In genomic region chr2:241636983-241637232, GRCh38 we compare ENCODE assay signal across 8 cellular contexts. TPM values are rescaled to one million over a fixed set of nuclear protein-coding genes. Genes with fewer than 3 reads are reported as not detected.
A peak's percentile ranks its signal among the peaks of the same experiment; 100 is the strongest.
DNase-seq lines count a peak whose midpoint lies in the region; ATAC-seq and TF ChIP-seq lines count a peak whose summit lies in the region.

A gene with protein sequence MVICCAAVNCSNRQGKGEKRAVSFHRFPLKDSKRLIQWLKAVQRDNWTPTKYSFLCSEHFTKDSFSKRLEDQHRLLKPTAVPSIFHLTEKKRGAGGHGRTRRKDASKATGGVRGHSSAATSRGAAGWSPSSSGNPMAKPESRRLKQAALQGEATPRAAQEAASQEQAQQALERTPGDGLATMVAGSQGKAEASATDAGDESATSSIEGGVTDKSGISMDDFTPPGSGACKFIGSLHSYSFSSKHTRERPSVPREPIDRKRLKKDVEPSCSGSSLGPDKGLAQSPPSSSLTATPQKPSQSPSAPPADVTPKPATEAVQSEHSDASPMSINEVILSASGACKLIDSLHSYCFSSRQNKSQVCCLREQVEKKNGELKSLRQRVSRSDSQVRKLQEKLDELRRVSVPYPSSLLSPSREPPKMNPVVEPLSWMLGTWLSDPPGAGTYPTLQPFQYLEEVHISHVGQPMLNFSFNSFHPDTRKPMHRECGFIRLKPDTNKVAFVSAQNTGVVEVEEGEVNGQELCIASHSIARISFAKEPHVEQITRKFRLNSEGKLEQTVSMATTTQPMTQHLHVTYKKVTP (minus strand): TSS chr2:241637158. CDS start chr2:241637017, 141 bp downstream.

- no peaks in the 10 kb centered on the region for H3K27me3 ChIP-seq in right cardiac atrium (ENCODE audit: control insufficient read depth, insufficient read depth)
- no peaks in the 10 kb centered on the region for H3K27me3 ChIP-seq in sigmoid colon

- intact Hi-C loops in right cardiac atrium (cut with DNase I): loop anchor here in 2 of 4 donors (10.0 kb wide), 1 partner anchor 132 kb away; the partner anchor contains the start of gene STK25 (in 2 of the 2)
- intact Hi-C loops in sigmoid colon (cut with DNase I): loop anchor here (1.0 to 10.0 kb wide), 7 partner anchors 27 to 322 kb away; partner anchors contain the start of genes DTYMK, FARP2, HDLBP and ING5

- DNase-seq in SIG-M5 treated with dmso at 0.1 percent for 504 hours (lab: John Stamatoyannopoulos, UW; ENCODE audit: unreplicated experiment): peak; percentile 56
- no peak for DNase-seq in SIG-M5 (lab: John Stamatoyannopoulos, UW)
- DNase-seq in NCI-H526 (lab: John Stamatoyannopoulos, UW): peak; percentile 22 to 96
- peak; percentile 78 to 90 (median 88) for DNase-seq in right cardiac atrium
- peak; percentile 72 for DNase-seq in sigmoid colon
- DNase-seq in NCI-H748 (lab: John Stamatoyannopoulos, UW; ENCODE audit: unreplicated experiment): no peak

- WGBS in adipose tissue, 3 donors: 0% methylated on average over 1 to 42 of the region's 42 CpGs
- WGBS in right cardiac atrium: under 1% methylated on average over 42 of the region's 42 CpGs
- WGBS in sigmoid colon, 2 donors: 1% methylated on average over 42 of the region's 42 CpGs

- no peak for TF ChIP-seq POLR2A in sigmoid colon (IDR thresholded peaks at IDR 0.05)

- TF ChIP-seq EP300 in sigmoid colon (IDR thresholded peaks at IDR 0.05): no peak

- peak within 1 kb of the TSS; percentile 89 for H3K27ac ChIP-seq in adipose tissue (ENCODE audit: low read depth, low read length)
- H3K27ac ChIP-seq in right cardiac atrium (ENCODE audit: low read length): peak within 1 kb of the TSS; percentile 83
- H3K27ac ChIP-seq in sigmoid colon: peak within 1 kb of the TSS; percentile 90 to 99 (median 94)

- no peak for TF ChIP-seq CTCF in sigmoid colon (IDR thresholded peaks at IDR 0.05)

- H3K9me3 ChIP-seq in right cardiac atrium (ENCODE audit: control insufficient read depth, low read length) (no peaks in the 10 kb centered on the region), sigmoid colon (no peaks in the 10 kb centered on the region)

- H3K4me1 ChIP-seq in right cardiac atrium (ENCODE audit: control insufficient read depth, insufficient read depth, low read length): peaks cover 2% of the 10 kb centered on the region
- H3K4me1 ChIP-seq in sigmoid colon: peaks cover 0 to 64% (median 57%) of the 10 kb centered on the region in 4 donors

- ATAC-seq in HG02571 (IDR thresholded peaks at IDR 0.05; ENCODE audit: unreplicated experiment) (peak; percentile 52), right cardiac atrium (peak; percentile 74 to 79)

- H3K4me3 ChIP-seq in right cardiac atrium (ENCODE audit: low read length): peak within 1 kb of the TSS; percentile 88
- peak within 1 kb of the TSS; percentile 57 to 95 (median 81) for H3K4me3 ChIP-seq in sigmoid colon

- H3K36me3 ChIP-seq in sigmoid colon: peaks cover 12 to 21% (median 18%) of the 10 kb centered on the region in 4 donors

RNA-seq across cellular contexts. Expression of the gene that starts here (rescaled TPM):
- polyA plus RNA-seq in adipose tissue: 10 to 100 TPM; 38.4 to 51.2 (median 41.2) TPM
- 100 to 1,000 TPM in 1 of 4 donors, 10 to 100 TPM in 3; 74.2 to 103 (median 90.3) TPM for total RNA-seq in right cardiac atrium
- 126 TPM for polyA plus RNA-seq in right cardiac atrium
- total RNA-seq in sigmoid colon: 10 to 100 TPM; 28.9 to 44.7 (median 38.4) TPM
- 100 to 1,000 TPM in 2 of 3 donors, 10 to 100 TPM in 1; 69.3 to 112 (median 109) TPM for polyA plus RNA-seq in sigmoid colon

Comparison
In these comparisons a context has a peak if more than half of its experiments do, and no peak if none do; other contexts are left out.
1. DNase-seq: peak in SIG-M5 treated with dmso at 0.1 percent for 504 hours (single experiment), NCI-H526 (2 of 2), right cardiac atrium (3 of 3) and sigmoid colon (single experiment); none in SIG-M5 (single experiment) and NCI-H748 (single experiment).
2. Peak in every context shown above with its lines, with median percentiles within 50 percentile points of each other: H3K27ac ChIP-seq.